Comparison of ENCODE assay signal across 24 cellular contexts in the genomic region with DNA sequence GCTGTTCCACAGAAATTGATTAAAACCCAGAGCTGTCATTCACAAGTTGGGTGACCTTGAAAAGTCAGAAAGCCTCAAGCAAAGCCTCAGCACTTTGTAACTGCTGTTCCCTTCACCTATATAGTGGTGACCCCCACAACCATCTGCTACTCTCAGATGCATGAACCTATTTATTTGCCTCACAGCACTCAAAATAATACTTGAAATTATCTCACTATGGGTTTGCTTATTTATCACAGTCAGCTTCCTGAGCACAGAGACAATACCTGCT.
DNase-seq lines count a peak whose midpoint lies in the region; ATAC-seq, FAIRE-seq and TF ChIP-seq lines count a peak whose summit lies in the region.
"Had no signal": no experiment of that assay in that cellular context is flagged by ENCODE, and none has a peak within 500 bp of the region (broad histone marks: within the 10 kb centered on the region; RNA-seq: fewer than 3 reads in every experiment).

No MANE protein-coding gene starts in this region.

- H3K79me2 ChIP-seq in HCT116 (ENCODE audit: insufficient read depth, low read length): no peaks in the 10 kb centered on the region

- no peak overlapping the region for H2AFZ ChIP-seq in HCT116 (ENCODE audit: low read depth, low read length, poor library complexity, severe bottlenecking)

- H4K20me1 ChIP-seq in HCT116 (ENCODE audit: insufficient read depth): no peaks in the 10 kb centered on the region

- H3K27me3 ChIP-seq in HCT116 (ENCODE audit: insufficient read depth, low read length) (no peaks in the 10 kb centered on the region), body of pancreas (no peaks in the 10 kb centered on the region), uterus (no peaks in the 10 kb centered on the region)
- H3K27me3 ChIP-seq: testis had no signal

- intact Hi-C loops in HCT116 (cut with micrococcal nuclease): no loop called here
- intact Hi-C loops in body of pancreas (cut with DNase I): no loop called here
- intact Hi-C loops in uterus (cut with DNase I; ENCODE audit: low total_unique reads): no loop called here

- POLR2A ChIA-PET in HCT116 (lab: Charles Lee): no interaction called here

- TF ChIP-seq RAD21 in HCT116 (IDR thresholded peaks at IDR 0.05; ENCODE audit: low read depth): no peak

- no TSS peak for BruUV-seq in HCT116 (replicated peaks; lab: Mats Ljungman, UMichigan)

- H3K4me3 ChIP-seq in HCT116 (replicated peaks in 1 of 2; ENCODE audit: low read depth in 1 of 2, low read length in 2 of 2) (no peak overlapping the region), body of pancreas (no peak overlapping the region), uterus (no peak overlapping the region)
- H3K4me3 ChIP-seq: prostate gland, testis had no signal

- H3K4me3 Mint-ChIP-seq in osteocyte (ENCODE audit: unreplicated experiment): no peak overlapping the region
- H3K4me3 Mint-ChIP-seq: activated B cell treated with CpG ODN at 0.5 μM for 24 hours; activated CD8-positive, alpha-beta memory T cell treated with anti-CD3 and anti-CD28 coated beads, Interleukin-2, amount 10 ng/mL, durations not matched to agents 7 days and 5 days; CD4-positive, alpha-beta T cell; IgD-negative memory B cell had no signal

- RAD21 ChIA-PET in HCT116 (lab: Charles Lee; ENCODE audit: low non-redundant PET in 1 of 2, low total read pairs in 2 of 2, uncharacterized antibody in 2 of 2, unreplicated experiment in 2 of 2): no interaction called here

- TF ChIP-seq CTCF in HCT116 (IDR thresholded peaks at IDR 0.05 in 2 of 3, conservative IDR thresholded peaks at IDR 0.05 in 1 of 3; ENCODE audit: borderline replicate concordance in 1 of 3, insufficient read depth in 1 of 3, low read depth in 2 of 3, low read length in 2 of 3): no peak
- TF ChIP-seq CTCF in body of pancreas (IDR thresholded peaks at IDR 0.05): no peak
- no peak for TF ChIP-seq CTCF in osteocyte (IDR thresholded peaks at IDR 0.05)
- TF ChIP-seq CTCF in uterus (IDR thresholded peaks at IDR 0.05): no peak

- H3K27ac Mint-ChIP-seq in osteocyte (ENCODE audit: unreplicated experiment): peak overlapping the region; percentile 74
- H3K27ac Mint-ChIP-seq: activated B cell treated with CpG ODN at 0.5 μM for 24 hours; activated CD8-positive, alpha-beta memory T cell treated with anti-CD3 and anti-CD28 coated beads, Interleukin-2, amount 10 ng/mL, durations not matched to agents 7 days and 5 days; CD4-positive, alpha-beta T cell; IgD-negative memory B cell had no signal

- no peak for ATAC-seq in HCT116
- ATAC-seq in body of pancreas: peak; percentile 25
- no peak for ATAC-seq in HG03045 (IDR thresholded peaks at IDR 0.05; ENCODE audit: unreplicated experiment)
- ATAC-seq: activated CD8-positive, alpha-beta memory T cell treated with anti-CD3 and anti-CD28 coated beads, Interleukin-2, amount 10 ng/mL, durations not matched to agents 7 days and 5 days; stimulated activated naive CD8-positive, alpha-beta T cell treated with anti-CD3 and anti-CD28 coated beads, Interleukin-15, Interleukin-2, amounts not matched to agents 100 U/mL and 50 U/mL, for 24 hours had no signal

- peaks cover 36 to 63% of the 10 kb centered on the region in 2 experiments for H3K4me1 ChIP-seq in HCT116 (ENCODE audit: control insufficient read depth in 1 of 2, insufficient read depth in 2 of 2, low read length in 2 of 2)
- peaks cover 32% of the 10 kb centered on the region for H3K4me1 ChIP-seq in body of pancreas
- no peaks in the 10 kb centered on the region for H3K4me1 ChIP-seq in uterus
- H3K4me1 ChIP-seq: prostate gland had no signal

- no peaks in the 10 kb centered on the region for H3K27me3 Mint-ChIP-seq in osteocyte (ENCODE audit: unreplicated experiment)
- H3K27me3 Mint-ChIP-seq: CD4-positive, alpha-beta T cell had no signal

- CTCF ChIA-PET in HCT116 (lab: Charles Lee): no interaction called here

- no peaks in the 10 kb centered on the region for H3K36me3 ChIP-seq in HCT116 (ENCODE audit: control insufficient read depth in 1 of 2, insufficient read depth in 2 of 2, low read length in 2 of 2)
- no peaks in the 10 kb centered on the region for H3K36me3 ChIP-seq in body of pancreas (replicated peaks in 1 of 2; ENCODE audit: insufficient read depth in 1 of 2, low read depth in 2 of 2)
- H3K36me3 ChIP-seq in uterus: no peaks in the 10 kb centered on the region
- H3K36me3 ChIP-seq: prostate gland had no signal

- H3K9me3 ChIP-seq in HCT116 (ENCODE audit: control insufficient read depth in 1 of 2, insufficient read depth in 1 of 2, low read depth in 1 of 2, low read length in 2 of 2) (no peaks in the 10 kb centered on the region), body of pancreas (no peaks in the 10 kb centered on the region), uterus (no peaks in the 10 kb centered on the region)
- H3K9me3 ChIP-seq: prostate gland, testis had no signal

- peaks cover 33% of the 10 kb centered on the region for H3K4me1 Mint-ChIP-seq in osteocyte (ENCODE audit: unreplicated experiment)
- H3K4me1 Mint-ChIP-seq: activated B cell treated with CpG ODN at 0.5 μM for 24 hours, IgD-negative memory B cell had no signal

- no peak for TF ChIP-seq POLR2A in HCT116 (IDR thresholded peaks at IDR 0.05; ENCODE audit: borderline replicate concordance, extremely low read depth, insufficient read depth, insufficient read length)
- no peak for TF ChIP-seq POLR2A in body of pancreas (IDR thresholded peaks at IDR 0.05)
- TF ChIP-seq POLR2A in uterus (IDR thresholded peaks at IDR 0.05): no peak
- no peak for TF ChIP-seq POLR2A in H54 (IDR thresholded peaks at IDR 0.05; ENCODE audit: low read depth, low read length)

- DNase-seq in NCI-H748 (lab: John Stamatoyannopoulos, UW; ENCODE audit: unreplicated experiment) (peak; percentile 78), NCI-H748 treated with DMSO at 0.1 percent for 48 hours (lab: John Stamatoyannopoulos, UW) (no peak), HCT116 (ENCODE audit: low read depth, low spot score) (no peak), body of pancreas (no peak), osteocyte (ENCODE audit: extremely low spot score, unreplicated experiment) (no peak), uterus (no peak), H54 (ENCODE audit: insufficient read length, low spot score) (no peak)
- DNase-seq: activated B cell treated with CpG ODN at 0.5 μM for 24 hours; activated CD4-positive, alpha-beta T cell treated with anti-CD3 and anti-CD28 coated beads, Interleukin-2, amount 50 U/mL, for 1 hour; activated CD8-positive, alpha-beta memory T cell treated with anti-CD3 and anti-CD28 coated beads, Interleukin-2, amount 10 ng/mL, durations not matched to agents 7 days and 5 days; activated naive CD4-positive, alpha-beta T cell; activated T-cell treated with anti-CD3 and anti-CD28 coated beads, Interleukin-2, amount 50 U/mL, for 48 hours; AML-193; CD4-positive, alpha-beta T cell; DMS153; NCI-H446; stimulated activated CD4-positive, alpha-beta T cell treated with anti-CD3 and anti-CD28 coated beads, Interleukin-15, amount 100 ng/mL, for 24 hours; stimulated activated naive CD8-positive, alpha-beta T cell treated with anti-CD3 and anti-CD28 coated beads, Interleukin-15, Interleukin-2, amounts not matched to agents 100 U/mL and 50 U/mL, for 24 hours; testis had no signal

- peak overlapping the region; percentile 93 for H3K27ac ChIP-seq in HCT116 (ENCODE audit: low read depth, low read length)
- H3K27ac ChIP-seq in body of pancreas: peak overlapping the region in 3 of 4 donors; percentile 36 to 50 (median 39)
- H3K27ac ChIP-seq in uterus: no peak overlapping the region
- H3K27ac ChIP-seq: prostate gland had no signal

- H3K4me2 ChIP-seq in HCT116 (ENCODE audit: low read length): no peak overlapping the region

- no peaks in the 10 kb centered on the region for H3K9me3 Mint-ChIP-seq in osteocyte (ENCODE audit: unreplicated experiment)
- H3K9me3 Mint-ChIP-seq: activated B cell treated with CpG ODN at 0.5 μM for 24 hours; CD4-positive, alpha-beta T cell; IgD-negative memory B cell had no signal

- H3K9ac ChIP-seq in HCT116 (ENCODE audit: low read length): peak overlapping the region; percentile 25

- no peaks in the 10 kb centered on the region for H3K9me2 ChIP-seq in HCT116 (ENCODE audit: insufficient read depth)

- H3K36me3 Mint-ChIP-seq in osteocyte (ENCODE audit: unreplicated experiment): no peaks in the 10 kb centered on the region
- H3K36me3 Mint-ChIP-seq: IgD-negative memory B cell had no signal

- no peak for FAIRE-seq in H54 (lab: Jason Lieb, UNC)
- FAIRE-seq: A204.1, G401.6 had no signal

TF ChIP-seq in HCT116, 20 proteins besides CTCF, POLR2A, EP300 and RAD21:
- TF ChIP-seq ZFX (IDR thresholded peaks at IDR 0.05) (no peak), POLR2AphosphoS5 (IDR thresholded peaks at IDR 0.05; ENCODE audit: low read depth, low read length) (no peak), JUND (IDR thresholded peaks at IDR 0.05) (no peak), TCF7L2 (IDR thresholded peaks at IDR 0.05; ENCODE audit: borderline replicate concordance, extremely low read depth, insufficient read depth, insufficient read length) (no peak), SIN3A (IDR thresholded peaks at IDR 0.05; ENCODE audit: low read depth) (no peak), SP1 (IDR thresholded peaks at IDR 0.05; ENCODE audit: low read depth) (no peak), EZH2phosphoT487 (IDR thresholded peaks at IDR 0.05; ENCODE audit: borderline replicate concordance) (no peak), EZH2 (IDR thresholded peaks at IDR 0.05) (no peak), CEBPB (IDR thresholded peaks at IDR 0.05; ENCODE audit: low read depth) (no peak), ELF1 (IDR thresholded peaks at IDR 0.05; ENCODE audit: borderline replicate concordance, low read depth) (no peak), FOSL1 (IDR thresholded peaks at IDR 0.05; ENCODE audit: low read depth) (no peak)
- TF ChIP-seq, protein P1, sequence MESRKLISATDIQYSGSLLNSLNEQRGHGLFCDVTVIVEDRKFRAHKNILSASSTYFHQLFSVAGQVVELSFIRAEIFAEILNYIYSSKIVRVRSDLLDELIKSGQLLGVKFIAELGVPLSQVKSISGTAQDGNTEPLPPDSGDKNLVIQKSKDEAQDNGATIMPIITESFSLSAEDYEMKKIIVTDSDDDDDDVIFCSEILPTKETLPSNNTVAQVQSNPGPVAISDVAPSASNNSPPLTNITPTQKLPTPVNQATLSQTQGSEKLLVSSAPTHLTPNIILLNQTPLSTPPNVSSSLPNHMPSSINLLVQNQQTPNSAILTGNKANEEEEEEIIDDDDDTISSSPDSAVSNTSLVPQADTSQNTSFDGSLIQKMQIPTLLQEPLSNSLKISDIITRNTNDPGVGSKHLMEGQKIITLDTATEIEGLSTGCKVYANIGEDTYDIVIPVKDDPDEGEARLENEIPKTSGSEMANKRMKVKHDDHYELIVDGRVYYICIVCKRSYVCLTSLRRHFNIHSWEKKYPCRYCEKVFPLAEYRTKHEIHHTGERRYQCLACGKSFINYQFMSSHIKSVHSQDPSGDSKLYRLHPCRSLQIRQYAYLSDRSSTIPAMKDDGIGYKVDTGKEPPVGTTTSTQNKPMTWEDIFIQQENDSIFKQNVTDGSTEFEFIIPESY (IDR thresholded peaks at IDR 0.05; ENCODE audit: extremely low read depth, insufficient replicate concordance, low read length): no peak
- TF ChIP-seq, protein P2, sequence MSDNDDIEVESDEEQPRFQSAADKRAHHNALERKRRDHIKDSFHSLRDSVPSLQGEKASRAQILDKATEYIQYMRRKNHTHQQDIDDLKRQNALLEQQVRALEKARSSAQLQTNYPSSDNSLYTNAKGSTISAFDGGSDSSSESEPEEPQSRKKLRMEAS (IDR thresholded peaks at IDR 0.05): no peak

Comparison
In these comparisons a context has a peak if more than half of its experiments do, and no peak if none do; other contexts are left out.
1. H3K27ac ChIP-seq: peak in HCT116 (single experiment) and body of pancreas (3 of 4); none in uterus (0 of 2).